ENCODE assay signal across 25 cellular contexts in the genomic region with DNA sequence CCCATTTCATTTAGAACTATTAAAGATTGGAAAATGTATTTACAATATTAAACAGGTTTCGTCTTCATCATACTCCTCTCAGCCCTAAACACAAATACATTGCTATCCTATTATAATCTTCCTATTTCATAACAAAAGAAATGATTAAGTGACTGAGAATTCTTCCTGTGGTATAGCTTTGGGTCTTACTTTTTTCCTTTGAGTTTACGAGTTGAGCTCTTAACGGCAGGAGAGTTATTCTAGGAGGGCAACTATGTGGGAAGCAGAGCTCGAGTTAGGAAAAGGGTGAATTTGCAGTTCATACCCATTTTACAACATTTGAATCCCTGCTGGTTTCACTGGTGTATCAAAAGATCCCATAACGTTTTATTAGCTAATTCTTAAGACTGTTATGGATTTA.
"Had no signal": no experiment of that assay in that cellular context is flagged by ENCODE, and none has a peak within 500 bp of the region (broad histone marks: within the 10 kb centered on the region; RNA-seq: fewer than 3 reads in every experiment).

No MANE protein-coding gene starts in this region.

- H3K4me3 Mint-ChIP-seq: immature natural killer cell; naive B cell; nephron progenitor cell; stimulated activated memory B cell treated with anti-CD40 and anti-IgM and Interleukin-4, amounts not matched to agents 10 μg/mL and 1 μg/mL and 100 μg/mL, for 72 hours; stimulated activated naive CD8-positive, alpha-beta T cell treated with anti-CD3 and anti-CD28 coated beads, Interleukin-15, Interleukin-2, amounts not matched to agents 100 ng/mL and 50 ng/mL, for 24 hours had no signal

- H3K27me3 Mint-ChIP-seq: naive B cell; stimulated activated memory B cell treated with anti-CD40 and anti-IgM and Interleukin-4, amounts not matched to agents 10 μg/mL and 1 μg/mL and 100 μg/mL, for 72 hours; stimulated activated naive CD8-positive, alpha-beta T cell treated with anti-CD3 and anti-CD28 coated beads, Interleukin-15, Interleukin-2, amounts not matched to agents 100 ng/mL and 50 ng/mL, for 24 hours had no signal

- H3K36me3 Mint-ChIP-seq: immature natural killer cell; naive B cell; stimulated activated memory B cell treated with anti-CD40 and anti-IgM and Interleukin-4, amounts not matched to agents 10 μg/mL and 1 μg/mL and 100 μg/mL, for 72 hours had no signal

- H3K27ac Mint-ChIP-seq: immature natural killer cell; naive B cell; nephron progenitor cell; stimulated activated memory B cell treated with anti-CD40 and anti-IgM and Interleukin-4, amounts not matched to agents 10 μg/mL and 1 μg/mL and 100 μg/mL, for 72 hours; stimulated activated naive CD8-positive, alpha-beta T cell treated with anti-CD3 and anti-CD28 coated beads, Interleukin-15, Interleukin-2, amounts not matched to agents 100 ng/mL and 50 ng/mL, for 24 hours had no signal

- DNase-seq: cortex of kidney; effector memory CD4-positive, alpha-beta T cell; foreskin fibroblast; glutamatergic neuron; immature natural killer cell; kidney; left cardiac atrium; left ventricle myocardium inferior; lower lobe of right lung; mesenchymal stem cell; naive B cell; nephron progenitor cell; psoas muscle; retina; right lobe of liver; spleen; stimulated activated CD4-positive, alpha-beta T cell treated with anti-CD3 and anti-CD28 coated beads, Interleukin-15, amount 100 ng/mL, for 24 hours; stimulated activated CD4-positive, alpha-beta T cell treated with anti-CD3 and anti-CD28 coated beads, Interleukin-1b, Interleukin-23, amount 100 ng/mL, for 48 hours; stimulated activated CD4-positive, alpha-beta T cell treated with anti-CD3 and anti-CD28 coated beads, Interleukin-4, amount 100 ng/mL, for 24 hours; tibial artery; upper lobe of left lung; uterus had no signal

- ATAC-seq: gastroesophageal sphincter; left cardiac atrium; lower lobe of right lung; psoas muscle; right lobe of liver; stimulated activated memory B cell treated with anti-CD40 and anti-IgM and Interleukin-4, amounts not matched to agents 10 μg/mL and 1 μg/mL and 100 μg/mL, for 72 hours had no signal

- H3K4me1 Mint-ChIP-seq: immature natural killer cell; naive B cell; nephron progenitor cell; stimulated activated memory B cell treated with anti-CD40 and anti-IgM and Interleukin-4, amounts not matched to agents 10 μg/mL and 1 μg/mL and 100 μg/mL, for 72 hours had no signal

- H3K9me3 Mint-ChIP-seq: naive B cell, nephron progenitor cell had no signal
